In the genomic region with DNA sequence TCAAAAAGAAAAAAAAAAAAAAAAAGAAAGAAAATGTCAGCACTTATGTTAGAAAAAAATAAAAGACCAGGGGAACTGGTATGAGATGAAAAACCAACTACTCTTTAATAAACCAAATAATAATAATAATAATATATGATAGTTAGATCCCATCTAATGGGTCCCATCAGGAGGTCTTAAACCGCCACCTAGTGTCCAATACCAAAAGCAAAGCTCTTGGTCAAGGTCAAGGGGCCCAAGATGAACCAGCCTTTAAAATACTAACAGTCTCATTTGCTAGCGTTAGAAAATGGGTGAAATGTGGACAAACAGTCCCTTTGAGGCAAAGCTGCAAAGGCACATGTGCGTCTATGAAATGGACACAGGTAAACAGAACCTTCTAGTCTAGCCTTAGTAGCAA, we compare ENCODE assay signal across 9 cellular contexts. TPM values are rescaled to one million over a fixed set of nuclear protein-coding genes. Genes with fewer than 3 reads are reported as not detected.
DNase-seq lines count a peak whose midpoint lies in the region; ATAC-seq and TF ChIP-seq lines count a peak whose summit lies in the region.
"Had no signal": no experiment of that assay in that cellular context is flagged by ENCODE, and none has a peak within 500 bp of the region (broad histone marks: within the 10 kb centered on the region; RNA-seq: fewer than 3 reads in every experiment).

No MANE protein-coding gene starts in this region.

- DNase-seq in NCI-H748 (lab: John Stamatoyannopoulos, UW; ENCODE audit: unreplicated experiment), result peak; percentile 3
- no peak for DNase-seq in NCI-H748 treated with DMSO at 0.1 percent for 48 hours (lab: John Stamatoyannopoulos, UW)
- DNase-seq in PC-3, result peak; percentile 55
- DNase-seq in epithelial cell of proximal tubule (ENCODE audit: low read depth), result no peak
- no peak for DNase-seq in retinal pigment epithelial cell (ENCODE audit: low read depth)
- no peak for DNase-seq in activated naive CD4-positive, alpha-beta T cell treated with anti-CD3 and anti-CD28 coated beads, Interleukin-2, amount 50 U/mL, for 72 hours (ENCODE audit: low spot score in 2 of 2)
- DNase-seq in NCI-H1048 (lab: John Stamatoyannopoulos, UW), result no peak
- DNase-seq in HuH-7.5 (ENCODE audit: low spot score), result no peak

- intact Hi-C loops in PC-3 (cut with micrococcal nuclease), result loop anchor here (10.0 kb wide), 2 partner anchors 149 to 279 kb away; no protein-coding TSS in a partner anchor

- TF ChIP-seq CTCF in PC-3 (conservative IDR thresholded peaks at IDR 0.05; ENCODE audit: low read depth, low read length) (peak; percentile 61), epithelial cell of proximal tubule (conservative IDR thresholded peaks at IDR 0.05; ENCODE audit: low read depth, low read length) (peak; percentile 61), retinal pigment epithelial cell (conservative IDR thresholded peaks at IDR 0.05; ENCODE audit: low read depth, low read length) (peak; percentile 67)

- no peak overlapping the region for H3K9ac ChIP-seq in PC-3 (ENCODE audit: low read length)
- H3K9ac ChIP-seq: BLaER1 had no signal

- no peak overlapping the region for H3K27ac Mint-ChIP-seq in activated naive CD4-positive, alpha-beta T cell treated with anti-CD3 and anti-CD28 coated beads, Interleukin-2, amount 50 U/mL, for 72 hours

- no peaks in the 10 kb centered on the region for H3K9me3 ChIP-seq in PC-3 (ENCODE audit: low read length)
- H3K9me3 ChIP-seq: BLaER1 had no signal

- H2AFZ ChIP-seq in PC-3 (ENCODE audit: low read length), result no peak overlapping the region

- no peaks in the 10 kb centered on the region for H3K27me3 ChIP-seq in PC-3 (ENCODE audit: low read length)
- H3K27me3 ChIP-seq: BLaER1 had no signal

- H3K27ac ChIP-seq in PC-3 (ENCODE audit: low read length), result no peak overlapping the region
- H3K27ac ChIP-seq: BLaER1 had no signal

- H4K20me1 ChIP-seq in PC-3 (ENCODE audit: low read length), result no peaks in the 10 kb centered on the region

- H3K4me1 ChIP-seq in PC-3 (ENCODE audit: insufficient read depth, low read length), result no peaks in the 10 kb centered on the region
- H3K4me1 ChIP-seq: BLaER1 had no signal

- POLR2A ChIA-PET in PC-3 (lab: Charles Lee; ENCODE audit: unreplicated experiment), result no interaction called here

- peaks cover 0 to 8% of the 10 kb centered on the region in 2 donors for H3K36me3 Mint-ChIP-seq in activated naive CD4-positive, alpha-beta T cell treated with anti-CD3 and anti-CD28 coated beads, Interleukin-2, amount 50 U/mL, for 72 hours

- no TSS peak for BruUV-seq in PC-3 (replicated peaks; lab: Mats Ljungman, UMichigan)

- CTCF ChIA-PET in PC-3 (lab: Charles Lee), result interaction anchor here (0.6 to 0.7 kb wide), 4 partner anchors 49 to 178 kb away, joined by 5 to 6 read pairs (median 6); no protein-coding TSS in a partner anchor

- H3K4me2 ChIP-seq in PC-3 (ENCODE audit: low read length), result no peak overlapping the region
- H3K4me2 ChIP-seq: BLaER1 had no signal

- peaks cover 48% of the 10 kb centered on the region for H3K36me3 ChIP-seq in PC-3 (ENCODE audit: low read depth, low read length)

- H3K9me3 Mint-ChIP-seq in activated naive CD4-positive, alpha-beta T cell treated with anti-CD3 and anti-CD28 coated beads, Interleukin-2, amount 50 U/mL, for 72 hours, result no peaks in the 10 kb centered on the region

- peak; percentile 55 for ATAC-seq in PC-3
- no peak for ATAC-seq in activated naive CD4-positive, alpha-beta T cell treated with anti-CD3 and anti-CD28 coated beads, Interleukin-2, amount 50 U/mL, for 72 hours

- H3F3A ChIP-seq in PC-3 (ENCODE audit: low read length, unreplicated experiment), result no peaks in the 10 kb centered on the region

- no peaks in the 10 kb centered on the region for H3K79me2 ChIP-seq in PC-3 (ENCODE audit: low read length)

- H3K9me2 ChIP-seq in PC-3 (replicated peaks; ENCODE audit: low read length), result no peaks in the 10 kb centered on the region

- H3K4me3 ChIP-seq in PC-3 (ENCODE audit: low read length), result no peak overlapping the region
- H3K4me3 ChIP-seq in epithelial cell of proximal tubule (ENCODE audit: low read depth, low read length), result no peak overlapping the region
- no peak overlapping the region for H3K4me3 ChIP-seq in retinal pigment epithelial cell (ENCODE audit: low read length)
- H3K4me3 ChIP-seq: BLaER1 had no signal

RNA-seq across cellular contexts. Expression of gene BRAP, which starts 12.3 kb away (rescaled TPM):
- total RNA-seq in PC-3 (2014; rRNA removed), result 18.0 and 24.7 TPM in 2 replicates
- total RNA-seq in epithelial cell of proximal tubule, result 13.7 and 19.9 TPM in 2 replicates
- 10 to 100 TPM; 17.1 to 18.8 TPM for total RNA-seq in activated naive CD4-positive, alpha-beta T cell treated with anti-CD3 and anti-CD28 coated beads, Interleukin-2, amount 50 U/mL, for 72 hours

RNA-seq across cellular contexts. Expression of gene ACAD10, which starts 12.3 kb away (rescaled TPM):
- 21.8 and 27.4 TPM in 2 replicates for total RNA-seq in PC-3 (2014; rRNA removed)
- total RNA-seq in epithelial cell of proximal tubule, result 11.5 and 15.6 TPM in 2 replicates
- 10 to 100 TPM; 23.3 to 31.4 TPM for total RNA-seq in activated naive CD4-positive, alpha-beta T cell treated with anti-CD3 and anti-CD28 coated beads, Interleukin-2, amount 50 U/mL, for 72 hours

Comparison
In these comparisons a context has a peak if more than half of its experiments do, and no peak if none do; other contexts are left out.
1. DNase-seq: peak in NCI-H748 (single experiment) and PC-3 (single experiment); none in NCI-H748 treated with DMSO at 0.1 percent for 48 hours (single experiment), epithelial cell of proximal tubule (single experiment), retinal pigment epithelial cell (single experiment), activated naive CD4-positive, alpha-beta T cell treated with anti-CD3 and anti-CD28 coated beads, Interleukin-2, amount 50 U/mL, for 72 hours (0 of 2), NCI-H1048 (single experiment) and HuH-7.5 (single experiment).
2. Peak in every context shown above with its lines, with median percentiles within 50 percentile points of each other: CTCF ChIP-seq.